In the genomic region with DNA sequence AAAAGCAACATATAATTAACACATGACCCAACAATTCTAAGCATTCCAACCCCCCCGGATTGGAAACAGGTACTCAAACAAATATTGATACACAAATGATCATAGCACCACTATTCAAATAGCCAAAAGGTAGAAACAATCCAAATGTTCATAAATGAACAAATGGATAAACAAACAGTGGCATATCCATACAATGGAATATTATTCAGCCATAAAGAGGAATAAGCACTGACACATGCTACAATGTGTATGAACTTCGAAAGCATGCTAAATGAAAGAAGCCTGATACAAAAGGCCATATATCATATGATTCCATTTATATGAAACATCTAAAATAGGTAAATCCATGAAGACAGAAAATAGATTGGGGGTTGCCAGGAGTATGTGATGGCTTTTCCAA, we compare ENCODE assay signal across 24 cellular contexts.
"Had no signal": no experiment of that assay in that cellular context is flagged by ENCODE, and none has a peak within 500 bp of the region (broad histone marks: within the 10 kb centered on the region; RNA-seq: fewer than 3 reads in every experiment).

No MANE protein-coding gene starts in this region.

- H3K36me3 ChIP-seq: colonic mucosa had no signal

- H3K4me1 ChIP-seq: colonic mucosa, esophagus squamous epithelium, gastrocnemius medialis, heart right ventricle, left lung, lower lobe of right lung had no signal

- DNase-seq: colonic mucosa; cortex of kidney; effector CD8-positive, alpha-beta T cell; effector memory CD8-positive, alpha-beta T cell; endodermal cell; esophagus squamous epithelium; foreskin fibroblast; foreskin melanocyte; gastrocnemius medialis; glutamatergic neuron; head of caudate nucleus; heart right ventricle; hippocampal formation; left cardiac atrium; left lung; left ventricle myocardium superior; lower lobe of right lung; mesenchymal stem cell; mucosa of descending colon; naive B cell; naive thymus-derived CD8-positive, alpha-beta T cell had no signal

- H3K27me3 ChIP-seq: colonic mucosa, esophagus squamous epithelium, gastrocnemius medialis, heart right ventricle, left lung had no signal

- H3K9me3 Mint-ChIP-seq: effector memory CD8-positive, alpha-beta T cell had no signal

- H3K27me3 Mint-ChIP-seq: dendritic cell treated with granulocyte-macrophage colony-stimulating factor and Interleukin-4, amounts not matched to agents 40 ng/mL and 50 ng/mL, for 4 days; effector memory CD8-positive, alpha-beta T cell; naive B cell; naive thymus-derived CD8-positive, alpha-beta T cell had no signal

- H3K27ac Mint-ChIP-seq: dendritic cell treated with granulocyte-macrophage colony-stimulating factor and Interleukin-4, amounts not matched to agents 40 ng/mL and 50 ng/mL, for 4 days; effector memory CD8-positive, alpha-beta T cell; endodermal cell; mesothelial cell of epicardium; naive B cell; naive thymus-derived CD8-positive, alpha-beta T cell had no signal

- H3K4me1 Mint-ChIP-seq: endodermal cell, mesothelial cell of epicardium, naive B cell had no signal

- ATAC-seq: effector memory CD8-positive, alpha-beta T cell; esophagus mucosa; gastrocnemius medialis; heart right ventricle; left cardiac atrium; left lung; left ventricle myocardium superior; lower lobe of right lung; mucosa of descending colon; naive thymus-derived CD8-positive, alpha-beta T cell had no signal

- H3K4me3 Mint-ChIP-seq: dendritic cell treated with granulocyte-macrophage colony-stimulating factor and Interleukin-4, amounts not matched to agents 40 ng/mL and 50 ng/mL, for 4 days; effector memory CD8-positive, alpha-beta T cell; endodermal cell; mesothelial cell of epicardium; naive B cell; naive thymus-derived CD8-positive, alpha-beta T cell had no signal

- H3K4me3 ChIP-seq: colonic mucosa, esophagus squamous epithelium, gastrocnemius medialis, heart right ventricle, left lung, lower lobe of right lung, mucosa of descending colon had no signal

- H3K9me3 ChIP-seq: colonic mucosa, esophagus squamous epithelium, gastrocnemius medialis, left lung, lower lobe of right lung, mucosa of descending colon had no signal

- H3K27ac ChIP-seq: colonic mucosa, esophagus squamous epithelium, gastrocnemius medialis, heart right ventricle, left lung, lower lobe of right lung had no signal
